29 cellular contexts compared by ENCODE assay signal in genomic region chr13:59633290-59633689, GRCh38.
DNase-seq lines count a peak whose midpoint lies in the region; ATAC-seq, FAIRE-seq and TF ChIP-seq lines count a peak whose summit lies in the region.
"Had no signal": no experiment of that assay in that cellular context is flagged by ENCODE, and none has a peak within 500 bp of the region (broad histone marks: within the 10 kb centered on the region; RNA-seq: fewer than 3 reads in every experiment).

No MANE protein-coding gene starts in this region.

- POLR2A ChIA-PET in IMR-90 (lab: Charles Lee; ENCODE audit: unreplicated experiment) (no interaction called here), endothelial cell of umbilical vein (lab: Charles Lee) (interaction anchor here (1.1 kb wide), 1 partner anchor 101 kb away, joined by 4 read pairs; no protein-coding TSS in a partner anchor)

- no peak overlapping the region for H2BK120ac ChIP-seq in IMR-90 (ENCODE audit: low read depth, low read length)

- peak; percentile 95 for FAIRE-seq in endothelial cell of umbilical vein (lab: Jason Lieb, UNC)
- FAIRE-seq: GM12878 had no signal

- WGBS in IMR-90 (ENCODE audit: extremely low coverage in 2 of 2, insufficient read length in 1 of 2), 2 experiments, result 82% methylated on average over 9 of the region's 9 CpGs; no CpG with 5 or more reads in 1 of the 2 experiments

- H3K23ac ChIP-seq in IMR-90 (ENCODE audit: low read depth, low read length), result no peak overlapping the region

- no peak overlapping the region for H3K9ac ChIP-seq in IMR-90 (ENCODE audit: low read depth, low read length)
- peak overlapping the region; percentile 19 for H3K9ac ChIP-seq in endothelial cell of umbilical vein (replicated peaks; ENCODE audit: extremely low read depth, insufficient read depth, low read length)
- no peak overlapping the region for H3K9ac ChIP-seq in skeletal muscle tissue (ENCODE audit: low read depth in 1 of 3, low read length in 3 of 3)

- H3K9me3 ChIP-seq in IMR-90 (ENCODE audit: control insufficient read depth, insufficient read depth, low read length) (no peaks in the 10 kb centered on the region), endothelial cell of umbilical vein (replicated peaks; ENCODE audit: control insufficient read depth, insufficient read depth, low read length) (no peaks in the 10 kb centered on the region), skeletal muscle tissue (ENCODE audit: control insufficient read depth in 3 of 3, low read length in 3 of 3) (no peaks in the 10 kb centered on the region)
- H3K9me3 ChIP-seq: mucosa of descending colon, thoracic aorta had no signal

- no peak overlapping the region for H2BK5ac ChIP-seq in IMR-90 (ENCODE audit: low read depth, low read length, poor library complexity, severe bottlenecking)

- no peak for TF ChIP-seq RAD21 in IMR-90 (IDR thresholded peaks at IDR 0.05; ENCODE audit: low read length)

- no peaks in the 10 kb centered on the region for H3K4me1 ChIP-seq in IMR-90 (ENCODE audit: control insufficient read depth, insufficient read depth, low read length)
- peaks cover 27% of the 10 kb centered on the region for H3K4me1 ChIP-seq in endothelial cell of umbilical vein (ENCODE audit: control insufficient read depth, extremely low read depth, insufficient read depth, low read length)
- H3K4me1 ChIP-seq in skeletal muscle tissue (ENCODE audit: control insufficient read depth in 3 of 3, insufficient read depth in 3 of 3, low read length in 3 of 3), result no peaks in the 10 kb centered on the region

- dilution Hi-C loops in IMR-90 (cut with HindIII; ENCODE audit: low sequenced_read_pairs, unreplicated experiment), result no loop called here
- dilution Hi-C loops in endothelial cell of umbilical vein (cut with MboI; ENCODE audit: extremely low pct_ligation_motif_present, low sequenced_read_pairs), result no loop called here

- H3K27ac ChIP-seq in IMR-90 (ENCODE audit: insufficient read depth, low read length), result no peak overlapping the region
- peak overlapping the region; percentile 58 for H3K27ac ChIP-seq in endothelial cell of umbilical vein (ENCODE audit: insufficient read depth, low read depth, low read length)
- peak overlapping the region; percentile 49 for H3K27ac ChIP-seq in skeletal muscle tissue (ENCODE audit: low read depth, low read length)
- H3K27ac ChIP-seq: PC-9, thoracic aorta had no signal

- H2AK5ac ChIP-seq in IMR-90 (ENCODE audit: low read depth, low read length), result no peak overlapping the region

- no peak overlapping the region for H3K4me3 ChIP-seq in IMR-90 (ENCODE audit: insufficient read depth, low read depth, low read length)
- no peak overlapping the region for H3K4me3 ChIP-seq in endothelial cell of umbilical vein (replicated peaks in 1 of 3; ENCODE audit: insufficient read depth in 1 of 3, low read depth in 1 of 3, low read length in 3 of 3)
- no peak overlapping the region for H3K4me3 ChIP-seq in skeletal muscle tissue (ENCODE audit: low read length in 3 of 3)
- H3K4me3 ChIP-seq: GM12878, lung, mucosa of descending colon, PC-9, thoracic aorta had no signal

- ATAC-seq in IMR-90 (ENCODE audit: low read depth) (no peak), left lobe of liver (peak; percentile 53), HG02623 (IDR thresholded peaks at IDR 0.05; ENCODE audit: unreplicated experiment) (no peak)
- ATAC-seq: activated naive CD8-positive, alpha-beta T cell treated with anti-CD3 and anti-CD28 coated beads, Interleukin-2, amount 50 U/mL, for 24 hours; CD8-positive, alpha-beta T cell; GM12878; mucosa of descending colon; natural killer cell had no signal

- no peak overlapping the region for H3K18ac ChIP-seq in IMR-90 (ENCODE audit: low read depth, low read length)

- in situ Hi-C loops in IMR-90 (cut with MboI; ENCODE audit: low sequenced_read_pairs), result no loop called here

- no peak overlapping the region for H4K91ac ChIP-seq in IMR-90 (ENCODE audit: insufficient read depth, low read depth, low read length)

- no TSS peak for BruUV-seq in IMR-90 (replicated peaks; lab: Mats Ljungman, UMichigan)
- BruUV-seq in endothelial cell of umbilical vein (replicated peaks; lab: Mats Ljungman, UMichigan), result no TSS peak

- H3K36me3 ChIP-seq in IMR-90 (ENCODE audit: control insufficient read depth, insufficient read depth, low read length) (no peaks in the 10 kb centered on the region), endothelial cell of umbilical vein (ENCODE audit: control insufficient read depth in 2 of 2, extremely low read depth in 1 of 2, insufficient read depth in 2 of 2, low read length in 2 of 2) (no peaks in the 10 kb centered on the region), skeletal muscle tissue (ENCODE audit: control insufficient read depth in 3 of 3, insufficient read depth in 3 of 3, low read length in 3 of 3) (no peaks in the 10 kb centered on the region)
- H3K36me3 ChIP-seq: thoracic aorta had no signal

- no peak overlapping the region for H4K5ac ChIP-seq in IMR-90 (ENCODE audit: low read depth, low read length)

- no peak overlapping the region for H2BK15ac ChIP-seq in IMR-90 (ENCODE audit: low read depth, low read length)

- no peak overlapping the region for H3K56ac ChIP-seq in IMR-90 (ENCODE audit: extremely low read depth, insufficient read depth, low read length)

- H2BK20ac ChIP-seq in IMR-90 (ENCODE audit: low read depth, low read length), result no peak overlapping the region

- peak overlapping the region; percentile 25 for H2AFZ ChIP-seq in IMR-90 (replicated peaks; ENCODE audit: low read length, poor library complexity)
- H2AFZ ChIP-seq in endothelial cell of umbilical vein (ENCODE audit: low read depth, low read length), result peak overlapping the region; percentile 96
- H2AFZ ChIP-seq: PC-9 had no signal

- H3K27me3 ChIP-seq in IMR-90 (ENCODE audit: control insufficient read depth, insufficient read depth, low read length) (peaks cover 14% of the 10 kb centered on the region), endothelial cell of umbilical vein (ENCODE audit: control insufficient read depth in 2 of 2, insufficient read depth in 2 of 2, low read length in 2 of 2) (no peaks in the 10 kb centered on the region), skeletal muscle tissue (ENCODE audit: control insufficient read depth in 3 of 3, insufficient read depth in 3 of 3, low read length in 3 of 3) (no peaks in the 10 kb centered on the region)

- TF ChIP-seq POLR2A in IMR-90 (IDR thresholded peaks at IDR 0.05; ENCODE audit: low read depth, low read length), result no peak
- TF ChIP-seq POLR2A in endothelial cell of umbilical vein (IDR thresholded peaks at IDR 0.05; ENCODE audit: low read depth, low read length), result no peak

- no peaks in the 10 kb centered on the region for H3K79me1 ChIP-seq in IMR-90 (ENCODE audit: low read depth in 1 of 2, low read length in 2 of 2)

- H3K14ac ChIP-seq in IMR-90 (replicated peaks; ENCODE audit: low read depth, low read length), result no peak overlapping the region

- DNase-seq in IMR-90, result no peak
- DNase-seq in endothelial cell of umbilical vein (ENCODE audit: low read depth, low spot score), result peak; percentile 81
- DNase-seq in left lobe of liver (ENCODE audit: low spot score), result no peak
- DNase-seq in DMS153 treated with DMSO at 0.1 percent for 48 hours (lab: John Stamatoyannopoulos, UW; ENCODE audit: unreplicated experiment), result no peak
- DNase-seq in DMS53 (lab: John Stamatoyannopoulos, UW), result no peak
- DNase-seq: ACHN; activated CD4-positive, alpha-beta memory T cell treated with anti-CD3 and anti-CD28 coated beads for 36 hours; activated CD4-positive, alpha-beta T cell treated with anti-CD3 and anti-CD28 coated beads for 1 hour; activated CD8-positive, alpha-beta memory T cell treated with anti-CD3 and anti-CD28 coated beads, Interleukin-2, amount 50 U/mL, for 4 hours; activated naive CD4-positive, alpha-beta T cell; activated naive CD8-positive, alpha-beta T cell treated with anti-CD3 and anti-CD28 coated beads, Interleukin-2, amount 50 U/mL, for 24 hours; CD8-positive, alpha-beta T cell; DMS 273 treated with DMSO at 0.1 percent for 48 hours; H7; Kasumi-1; mucosa of descending colon; natural killer cell; NCI-H1417; NCI-H2081 treated with DMSO at 0.1 percent for 48 hours; NCI-H345; PC-9; SHP77; stimulated activated CD8-positive, alpha-beta memory T cell treated with anti-CD3 and anti-CD28 coated beads, Interleukin-4, amount 100 ng/mL, for 48 hours; T-helper 2 cell had no signal

- H3K4me2 ChIP-seq in IMR-90 (ENCODE audit: low read depth, low read length) (no peak overlapping the region), endothelial cell of umbilical vein (ENCODE audit: insufficient read depth, low read length) (peak overlapping the region; percentile 76)
- H3K4me2 ChIP-seq: PC-9 had no signal

- no peaks in the 10 kb centered on the region for H4K20me1 ChIP-seq in IMR-90 (ENCODE audit: insufficient read depth, low read length)
- no peaks in the 10 kb centered on the region for H4K20me1 ChIP-seq in endothelial cell of umbilical vein (replicated peaks; ENCODE audit: control insufficient read depth, extremely low read depth, insufficient read depth, low read length)

- CTCF ChIA-PET in IMR-90 (lab: Yijun Ruan, JAX), result no interaction called here
- CTCF ChIA-PET in endothelial cell of umbilical vein (lab: Charles Lee), result interaction anchor here (0.7 to 1.9 kb wide), 9 partner anchors 20 to 315 kb away, joined by 3 to 7 read pairs (median 3); no protein-coding TSS in a partner anchor

- no peaks in the 10 kb centered on the region for H3K9me1 ChIP-seq in IMR-90 (ENCODE audit: insufficient read depth, low read length)
- H3K9me1 ChIP-seq in endothelial cell of umbilical vein (replicated peaks; ENCODE audit: control insufficient read depth, extremely low read depth, insufficient read depth, low read length), result no peaks in the 10 kb centered on the region

- H3K4ac ChIP-seq in IMR-90 (ENCODE audit: low read depth, low read length), result no peak overlapping the region

- no peak overlapping the region for H4K8ac ChIP-seq in IMR-90 (ENCODE audit: low read depth in 2 of 2, low read length in 2 of 2)

- H2AK9ac ChIP-seq in IMR-90 (replicated peaks; ENCODE audit: low read depth, low read length, poor library complexity), result no peak overlapping the region

- intact Hi-C loops in IMR-90 (cut with micrococcal nuclease), result no loop called here
- intact Hi-C loops in endothelial cell of umbilical vein (cut with micrococcal nuclease), result loop anchor here (1.0 to 5.0 kb wide), 5 partner anchors 34 to 234 kb away; no protein-coding TSS in a partner anchor

- no peaks in the 10 kb centered on the region for H3K79me2 ChIP-seq in endothelial cell of umbilical vein (ENCODE audit: control insufficient read depth, insufficient read depth, low read length)

- TF ChIP-seq CTCF in IMR-90 (conservative IDR thresholded peaks at IDR 0.05; ENCODE audit: low read depth, low read length) (no peak), endothelial cell of umbilical vein (IDR thresholded peaks at IDR 0.05; ENCODE audit: extremely low read depth in 1 of 2, insufficient read depth in 1 of 2, low read depth in 1 of 2, low read length in 2 of 2) (no peak)

TF ChIP-seq in IMR-90, 13 proteins besides CTCF, POLR2A, EP300 and RAD21 (continues in another document):
- TF ChIP-seq CHD1 (IDR thresholded peaks at IDR 0.05; ENCODE audit: low read depth, low read length) (no peak), NFE2L2 (IDR thresholded peaks at IDR 0.05; ENCODE audit: low read depth, low read length) (no peak)
